Comparison of ENCODE assay signal across 8 cellular contexts in genomic region chr19:290539-291521, GRCh38. TPM values are rescaled to one million over a fixed set of nuclear protein-coding genes. Genes with fewer than 3 reads are reported as not detected.
A peak's percentile ranks its signal among the peaks of the same experiment; 100 is the strongest.
DNase-seq lines count a peak whose midpoint lies in the region; ATAC-seq and TF ChIP-seq lines count a peak whose summit lies in the region.

Gene PLPP2 (minus strand): TSS chr19:291403. CDS start chr19:291336, 67 bp downstream.

- WGBS in testis, 2 donors = 5% methylated on average over 46 of the region's 108 CpGs; no CpG with 5 or more reads in 1 of the 2 donors

- H3K4me3 ChIP-seq in NT2/D1 (ENCODE audit: insufficient read length, low read depth) (peak within 1 kb of the TSS; percentile 82), dorsolateral prefrontal cortex (peak within 1 kb of the TSS; percentile 34 to 84 (median 68)), testis (peak within 1 kb of the TSS; percentile 18 to 47)

- ATAC-seq in HG03342 (IDR thresholded peaks at IDR 0.05; ENCODE audit: unreplicated experiment) = no peak
- ATAC-seq in sciatic nerve = no peak

- TF ChIP-seq POLR2A in testis (IDR thresholded peaks at IDR 0.05) = no peak

- no peaks in the 10 kb centered on the region; the same call in 1 of the 2 replicates for H3K9me3 ChIP-seq in NT2/D1 (ENCODE audit: insufficient read depth, low read length)
- no peaks in the 10 kb centered on the region for H3K9me3 ChIP-seq in testis

- peak in 11 of 56 donors; percentile 9 to 32 (median 15) for TF ChIP-seq CTCF in dorsolateral prefrontal cortex (IDR thresholded peaks at IDR 0.05 in 54 of 56, conservative IDR thresholded peaks at IDR 0.05 in 2 of 56; ENCODE audit: low read depth in 1 of 56, partially characterized antibody in 56 of 56)
- TF ChIP-seq CTCF in testis (IDR thresholded peaks at IDR 0.05) = no peak

- intact Hi-C loops in dorsolateral prefrontal cortex (cut with DNase I) (loop anchor here (5.0 to 10.0 kb wide), 4 partner anchors 51 to 216 kb away; partner anchors contain the start of genes MIER2 (in 1 of the 2) and TPGS1 (in 1 of the 2)), testis (cut with DNase I; ENCODE audit: low total_unique reads) (no loop called here), sciatic nerve (cut with DNase I) (no loop called here)

- H3K27me3 ChIP-seq in NT2/D1 (ENCODE audit: insufficient read depth, insufficient read length) = peaks cover 16% of the 10 kb centered on the region
- H3K27me3 ChIP-seq in dorsolateral prefrontal cortex = peaks cover 0 to 43% (median 22%) of the 10 kb centered on the region in 45 donors
- no peaks in the 10 kb centered on the region for H3K27me3 ChIP-seq in testis

- peaks cover 7% of the 10 kb centered on the region for H3K36me3 ChIP-seq in NT2/D1 (ENCODE audit: insufficient read depth, insufficient read length, low read length)
- H3K36me3 ChIP-seq in testis (ENCODE audit: low read depth, missing control alignments) = no peaks in the 10 kb centered on the region

- H3K27ac ChIP-seq in dorsolateral prefrontal cortex (peak within 1 kb of the TSS; percentile 11 to 99 (median 96)), testis (no peak within 1 kb of the TSS)

- peak within 1 kb of the TSS; percentile 94 for H3K9ac ChIP-seq in NT2/D1 (ENCODE audit: insufficient read length, low read depth)

- H3K4me1 ChIP-seq in NT2/D1 (ENCODE audit: insufficient read depth, insufficient read length) (peaks cover 24% of the 10 kb centered on the region), testis (peaks cover 11% of the 10 kb centered on the region)

- peak; percentile 55 for DNase-seq in GM03348 (ENCODE audit: low spot score)
- DNase-seq in NT2/D1 (ENCODE audit: low read depth, low spot score) = no peak
- peak; percentile 12 to 91 (median 86) for DNase-seq in dorsolateral prefrontal cortex
- DNase-seq in lung microvascular endothelial cell (ENCODE audit: low read depth in 2 of 2) = peak in 1 of 2 donors; percentile 70
- DNase-seq in testis = peak; percentile 14
- DNase-seq in sciatic nerve (ENCODE audit: low spot score) = no peak
- no peak for DNase-seq in NK-92 treated with Interleukin-12 subunit alpha and Interleukin-12 subunit beta, amount 100 ng/mL, for 24 hours (lab: John Stamatoyannopoulos, UW)

RNA-seq across cellular contexts. Expression of gene PLPP2, which starts in this region (rescaled TPM):
- 100 to 1,000 TPM in 2 of 120 experiments, 10 to 100 TPM in 117, 1 to 10 TPM in 1; 8.9 to 153 (median 31.6) TPM for total RNA-seq in dorsolateral prefrontal cortex
- 31.6 and 36.1 TPM in 2 replicates for total RNA-seq in lung microvascular endothelial cell
- total RNA-seq in testis = 10 to 100 TPM; 18.1 to 21.4 TPM
- 12.0 TPM for polyA plus RNA-seq in testis (ENCODE audit: insufficient read depth, low read depth, low replicate concordance)
- 8.6 TPM for total RNA-seq in sciatic nerve

Comparison
In these comparisons a context has a peak if more than half of its experiments do, and no peak if none do; other contexts are left out.
1. DNase-seq: peak in GM03348 (single experiment), dorsolateral prefrontal cortex (10 of 10) and testis (single experiment); none in NT2/D1 (single experiment), sciatic nerve (single experiment) and NK-92 treated with Interleukin-12 subunit alpha and Interleukin-12 subunit beta, amount 100 ng/mL, for 24 hours (single experiment).
2. H3K27ac ChIP-seq: peak in dorsolateral prefrontal cortex (59 of 59); none in testis (0 of 2).
3. intact Hi-C loops: an anchor here in dorsolateral prefrontal cortex (5.0 to 10.0 kb wide); none called in testis and sciatic nerve.
4. Peak in every context shown above with its lines, with median percentiles within 50 percentile points of each other: H3K4me3 ChIP-seq.